Comparison of ENCODE assay signal across 8 cellular contexts in genomic region chr11:47987781-47988180, GRCh38. TPM values are rescaled to one million over a fixed set of nuclear protein-coding genes. Genes with fewer than 3 reads are reported as not detected.
A peak's percentile ranks its signal among the peaks of the same experiment; 100 is the strongest.
DNase-seq lines count a peak whose midpoint lies in the region; ATAC-seq and TF ChIP-seq lines count a peak whose summit lies in the region.
"Had no signal": no experiment of that assay in that cellular context is flagged by ENCODE, and none has a peak within 500 bp of the region (broad histone marks: within the 10 kb centered on the region; RNA-seq: fewer than 3 reads in every experiment).

No MANE protein-coding gene starts in this region.

- H3K27ac ChIP-seq in OCI-LY3 (ENCODE audit: low read length) (peak overlapping the region; percentile 90), heart right ventricle (peak overlapping the region in 8 of 10 donors; percentile 34 to 58 (median 44))

- peaks cover 40 to 70% of the 10 kb centered on the region in 2 donors for H3K4me1 Mint-ChIP-seq in stimulated activated naive B cell treated with anti-CD40 and anti-IgM and Interleukin-4, amounts not matched to agents 10 μg/mL and 1 μg/mL and 100 μg/mL, for 72 hours

- WGBS in heart right ventricle, 2 donors = 35 to 38% methylated on average over 6 of the region's 6 CpGs

- no peaks in the 10 kb centered on the region for H3K9me3 Mint-ChIP-seq in stimulated activated naive B cell treated with anti-CD40 and anti-IgM and Interleukin-4, amounts not matched to agents 10 μg/mL and 1 μg/mL and 100 μg/mL, for 72 hours

- H3K27me3 ChIP-seq in OCI-LY3 (ENCODE audit: low read depth, low read length) (no peaks in the 10 kb centered on the region), heart right ventricle (peaks cover 0 to 6% (median 0%) of the 10 kb centered on the region in 7 donors)

- H3K4me3 Mint-ChIP-seq in stimulated activated naive B cell treated with anti-CD40 and anti-IgM and Interleukin-4, amounts not matched to agents 10 μg/mL and 1 μg/mL and 100 μg/mL, for 72 hours = peak overlapping the region; percentile 64 to 75

- peaks cover 48% of the 10 kb centered on the region for H4K20me1 ChIP-seq in OCI-LY3 (ENCODE audit: insufficient read depth, low read length)

- peak; percentile 25 for ATAC-seq in GM21529 (IDR thresholded peaks at IDR 0.05; ENCODE audit: unreplicated experiment)
- ATAC-seq in heart right ventricle = peak in 6 of 8 donors; percentile 18 to 39 (median 28)
- peak; percentile 35 to 50 for ATAC-seq in stimulated activated naive B cell treated with anti-CD40 and anti-IgM and Interleukin-4, amounts not matched to agents 10 μg/mL and 1 μg/mL and 100 μg/mL, for 72 hours (replicated peaks)
- no peak for ATAC-seq in HG03521 (IDR thresholded peaks at IDR 0.05; ENCODE audit: unreplicated experiment)
- ATAC-seq in left lobe of liver = no peak

- peaks cover 4 to 6% of the 10 kb centered on the region in 2 donors for H3K36me3 Mint-ChIP-seq in stimulated activated naive B cell treated with anti-CD40 and anti-IgM and Interleukin-4, amounts not matched to agents 10 μg/mL and 1 μg/mL and 100 μg/mL, for 72 hours

- H3K4me3 ChIP-seq in OCI-LY3 (ENCODE audit: low read length) (peak overlapping the region; percentile 68), heart right ventricle (peak overlapping the region in 1 of 10 donors; percentile 5)

- H3K9me3 ChIP-seq in OCI-LY3 (ENCODE audit: insufficient read depth, low read length) (no peaks in the 10 kb centered on the region), heart right ventricle (no peaks in the 10 kb centered on the region)

- no peak for DNase-seq in heart right ventricle
- no peak for DNase-seq in stimulated activated naive B cell treated with anti-CD40 and anti-IgM and Interleukin-4, amounts not matched to agents 10 μg/mL and 1 μg/mL and 100 μg/mL, for 72 hours
- no peak for DNase-seq in kidney tubule cell (ENCODE audit: low spot score)
- DNase-seq in left lobe of liver (ENCODE audit: low spot score) = no peak
- DNase-seq: NCI-H82 had no signal

- peak overlapping the region; percentile 65; the same call in 1 of the 2 replicates for H3K9ac ChIP-seq in OCI-LY3 (ENCODE audit: low read length)

- peak overlapping the region; percentile 81 for H3K27ac Mint-ChIP-seq in stimulated activated naive B cell treated with anti-CD40 and anti-IgM and Interleukin-4, amounts not matched to agents 10 μg/mL and 1 μg/mL and 100 μg/mL, for 72 hours

- H3K4me2 ChIP-seq in OCI-LY3 (ENCODE audit: low read length) = peak overlapping the region; percentile 93

- no peaks in the 10 kb centered on the region for H3K27me3 Mint-ChIP-seq in stimulated activated naive B cell treated with anti-CD40 and anti-IgM and Interleukin-4, amounts not matched to agents 10 μg/mL and 1 μg/mL and 100 μg/mL, for 72 hours

- TF ChIP-seq CTCF in OCI-LY3 (IDR thresholded peaks at IDR 0.05; ENCODE audit: low read depth, low read length) (no peak), heart right ventricle (IDR thresholded peaks at IDR 0.05) (no peak)

- intact Hi-C loops in heart right ventricle (cut with DNase I) = no loop called here

- H3K79me2 ChIP-seq in OCI-LY3 (ENCODE audit: low read length) = peaks cover 100% of the 10 kb centered on the region

- peaks cover 22% of the 10 kb centered on the region for H3K36me3 ChIP-seq in OCI-LY3 (replicated peaks; ENCODE audit: low read depth, low read length)
- peaks cover 0 to 10% (median 0%) of the 10 kb centered on the region in 9 donors for H3K36me3 ChIP-seq in heart right ventricle

- H3K4me1 ChIP-seq in OCI-LY3 (ENCODE audit: low read length) = peaks cover 78% of the 10 kb centered on the region
- peaks cover 0 to 97% (median 16%) of the 10 kb centered on the region in 9 donors for H3K4me1 ChIP-seq in heart right ventricle

- no peak overlapping the region for H2AFZ ChIP-seq in OCI-LY3 (ENCODE audit: low read depth, low read length)

RNA-seq across cellular contexts. Expression of gene PTPRJ, which starts 7.4 kb away (rescaled TPM):
- total RNA-seq in heart right ventricle (10 to 100 TPM in 2 of 10 donors, 1 to 10 TPM in 8; 5.6 to 22.9 (median 7.5) TPM), left lobe of liver (22.7 TPM)
- 1 to 10 TPM in 1 of 2 donors, under 1 TPM in 1; 0.78 to 1.5 TPM for polyA plus RNA-seq in heart right ventricle

Comparison
In these comparisons a context has a peak if more than half of its experiments do, and no peak if none do; other contexts are left out.
1. ATAC-seq: peak in GM21529 (single experiment), heart right ventricle (6 of 8) and stimulated activated naive B cell treated with anti-CD40 and anti-IgM and Interleukin-4, amounts not matched to agents 10 μg/mL and 1 μg/mL and 100 μg/mL, for 72 hours (2 of 2); none in HG03521 (single experiment) and left lobe of liver (single experiment).